ENCODE assay signal across 28 cellular contexts in the genomic region with DNA sequence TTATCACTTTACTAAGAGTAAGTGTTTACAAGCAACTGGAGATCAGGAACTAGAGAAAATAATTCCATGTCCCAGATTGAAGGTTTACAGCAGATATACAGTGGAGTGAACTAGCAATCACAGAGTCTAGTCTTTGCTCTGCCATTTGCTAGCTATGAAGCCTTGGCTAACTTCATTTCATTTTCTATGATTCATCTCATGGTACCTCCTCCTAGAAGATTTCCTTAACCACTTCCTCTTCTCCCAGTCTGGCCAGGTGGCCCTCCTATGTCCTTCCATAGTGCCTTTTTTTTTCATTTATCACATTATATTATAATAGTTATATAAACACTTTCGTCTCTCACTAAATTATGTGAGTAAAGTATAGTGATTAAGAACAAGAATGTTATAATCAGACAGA. TPM values are rescaled to one million over a fixed set of nuclear protein-coding genes. Genes with fewer than 3 reads are reported as not detected.
DNase-seq lines count a peak whose midpoint lies in the region; ATAC-seq lines count a peak whose summit lies in the region.
"Had no signal": no experiment of that assay in that cellular context is flagged by ENCODE, and none has a peak within 500 bp of the region (broad histone marks: within the 10 kb centered on the region; RNA-seq: fewer than 3 reads in every experiment).

No MANE protein-coding gene starts in this region.

- no peak overlapping the region for H3K9ac ChIP-seq in BLaER1 treated with 17β-estradiol and CSF1 and Interleukin-3, amounts not matched to agents 10 nM and 100 nM

- H3K9me3 ChIP-seq in BLaER1 treated with 17β-estradiol and CSF1 and Interleukin-3, amounts not matched to agents 10 nM and 100 nM (replicated peaks in 1 of 11), result peaks cover 0 to 7% (median 0%) of the 10 kb centered on the region in 11 experiments; a peak in 2 of 22 replicates
- H3K9me3 ChIP-seq: esophagus squamous epithelium, gastrocnemius medialis, SJSA1 had no signal

- peak overlapping the region; percentile 7 to 65 (median 53); a peak in 19 of 22 replicates for H3K4me2 ChIP-seq in BLaER1 treated with 17β-estradiol and CSF1 and Interleukin-3, amounts not matched to agents 10 nM and 100 nM
- H3K4me2 ChIP-seq: hepatocyte had no signal

- no peak overlapping the region for H3K4me3 ChIP-seq in BLaER1 treated with 17β-estradiol and CSF1 and Interleukin-3, amounts not matched to agents 10 nM and 100 nM
- H3K4me3 ChIP-seq: esophagus squamous epithelium, gastrocnemius medialis, hepatocyte, SJSA1 had no signal

- DNase-seq in HT1080 (ENCODE audit: low read depth), result peak; percentile 77
- DNase-seq in amniotic epithelial cell (ENCODE audit: low read depth), result peak; percentile 51
- peak; percentile 12 for DNase-seq in kidney glomerular epithelial cell (lab: John Stamatoyannopoulos, UW)
- no peak for DNase-seq in D341Med (ENCODE audit: low spot score)
- no peak for DNase-seq in T-helper 9 cell
- DNase-seq: activated CD4-positive, alpha-beta T cell treated with anti-CD3 and anti-CD28 coated beads, Interleukin-2, amount 50 U/mL, for 4 hours; activated CD8-positive, alpha-beta memory T cell treated with anti-CD3 and anti-CD28 coated beads, Interleukin-2, amount 10 ng/mL, durations not matched to agents 7 days and 5 days; activated gamma-delta T cell; activated naive CD8-positive, alpha-beta T cell treated with anti-CD3 and anti-CD28 coated beads, Interleukin-2, amount 10 ng/mL, durations not matched to agents 7 days and 5 days; activated T-cell treated with anti-CD3 and anti-CD28 coated beads, Interleukin-2, amount 50 U/mL, for 4 hours; C1 segment of cervical spinal cord; DMS79; endodermal cell; esophagus squamous epithelium; gastrocnemius medialis; KG1; NCI-H1930; NCI-H748 treated with DMSO at 0.1 percent for 48 hours; substantia nigra; trophoblast cell had no signal

- ATAC-seq in HG03045 (IDR thresholded peaks at IDR 0.05; ENCODE audit: unreplicated experiment) (no peak), HG03354 (IDR thresholded peaks at IDR 0.05; ENCODE audit: poor library complexity, severe bottlenecking, unreplicated experiment) (no peak)
- ATAC-seq: activated CD8-positive, alpha-beta memory T cell treated with anti-CD3 and anti-CD28 coated beads, Interleukin-2, amount 10 ng/mL, durations not matched to agents 7 days and 5 days; activated T-cell treated with anti-CD3 and anti-CD28 coated beads, Interleukin-2, amount 50 U/mL, for 4 hours; gastrocnemius medialis; stimulated activated memory B cell treated with anti-CD40 and anti-IgM and Interleukin-4, amounts not matched to agents 10 μg/mL and 1 μg/mL and 100 μg/mL, for 72 hours had no signal

- no peaks in the 10 kb centered on the region for H4K20me1 ChIP-seq in BLaER1 treated with 17β-estradiol and CSF1 and Interleukin-3, amounts not matched to agents 10 nM and 100 nM

- H3K27ac ChIP-seq in BLaER1 treated with 17β-estradiol and CSF1 and Interleukin-3, amounts not matched to agents 10 nM and 100 nM, result peak overlapping the region in 6 of 11 experiments; percentile 14 to 51 (median 44); a peak in 9 of 22 replicates
- H3K27ac ChIP-seq: esophagus squamous epithelium, gastrocnemius medialis, hepatocyte, SJSA1 had no signal

- no peaks in the 10 kb centered on the region for H3K36me3 ChIP-seq in BLaER1 treated with 17β-estradiol and CSF1 and Interleukin-3, amounts not matched to agents 10 nM and 100 nM
- H3K36me3 ChIP-seq: esophagus squamous epithelium, gastrocnemius medialis, SJSA1 had no signal

- H3K27me3 ChIP-seq in BLaER1 treated with 17β-estradiol and CSF1 and Interleukin-3, amounts not matched to agents 10 nM and 100 nM, result no peaks in the 10 kb centered on the region
- H3K27me3 ChIP-seq: esophagus squamous epithelium, gastrocnemius medialis, hepatocyte, SJSA1 had no signal

- peaks cover 20 to 35% (median 23%) of the 10 kb centered on the region in 10 experiments for H3K4me1 ChIP-seq in BLaER1 treated with 17β-estradiol and CSF1 and Interleukin-3, amounts not matched to agents 10 nM and 100 nM
- H3K4me1 ChIP-seq: esophagus squamous epithelium, gastrocnemius medialis had no signal

RNA-seq across cellular contexts. Expression of gene GRIA1, which starts 52.1 kb away (rescaled TPM):
- total RNA-seq in HT1080 (2014; rRNA removed; shearing (Covaris generic)), result 0.13 and 0.33 TPM in 2 replicates
- 0.05 TPM in 1 of 2 replicates, not detected in the other for polyA plus RNA-seq in HT1080 (2015; cell fraction: cytosol; rRNA removed)
- polyA plus RNA-seq in HT1080 (2015; cell fraction: nucleus; rRNA removed), result not detected in 2 replicates
- total RNA-seq: activated CD8-positive, alpha-beta memory T cell treated with anti-CD3 and anti-CD28 coated beads, Interleukin-2, amount 10 ng/mL, durations not matched to agents 7 days and 5 days; activated naive CD8-positive, alpha-beta T cell treated with anti-CD3 and anti-CD28 coated beads, Interleukin-2, amount 10 ng/mL, durations not matched to agents 7 days and 5 days; activated T-cell treated with anti-CD3 and anti-CD28 coated beads, Interleukin-2, amount 50 U/mL, for 4 hours; H4; SJSA1; T-helper 1 cell treated with Interleukin-12 subunit alpha and Interleukin-12 subunit beta and Interleukin-4 antibody, amounts not matched to agents 30 ng/mL and 1 ng/mL, for 36 hours had no signal

Comparison
In these comparisons a context has a peak if more than half of its experiments do, and no peak if none do; other contexts are left out.
1. DNase-seq: peak in HT1080 (single experiment), amniotic epithelial cell (single experiment) and kidney glomerular epithelial cell (single experiment); none in D341Med (single experiment) and T-helper 9 cell (single experiment).